Comparison of ENCODE assay signal across 1 cellular context in the genomic region with DNA sequence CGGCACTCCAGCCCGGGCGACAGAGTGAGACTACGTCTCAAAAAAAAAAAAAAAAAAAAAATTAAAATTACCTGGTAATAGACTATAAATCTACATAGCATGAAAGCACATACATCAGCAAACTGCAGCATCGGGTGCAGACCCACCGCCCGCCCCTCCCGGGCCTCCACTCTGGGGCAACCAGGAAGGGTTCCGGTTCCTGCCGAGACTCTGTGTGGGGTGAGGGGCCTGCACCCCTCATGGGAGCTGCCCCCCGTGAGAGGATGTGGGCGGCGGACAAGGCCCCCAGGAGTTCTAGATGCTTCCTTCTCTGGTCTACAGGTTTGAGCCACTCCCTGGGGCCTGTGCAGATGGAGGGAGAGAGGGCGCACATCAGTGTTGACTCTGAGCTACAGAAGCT.
A peak's percentile ranks its signal among the peaks of the same experiment; 100 is the strongest.
TF ChIP-seq lines count a peak whose summit lies in the region.

No MANE protein-coding gene starts in this region.

TF ChIP-seq in K562, 482 proteins besides CTCF, POLR2A, EP300 and RAD21:
- TF ChIP-seq SUPT5H (IDR thresholded peaks at IDR 0.05) (0 out of 2 replicates have a peak, but pooled peaks have one; percentile 7), BRD9 (IDR thresholded peaks at IDR 0.05; ENCODE audit: low read depth, partially characterized antibody) (no peak), NR3C1 (CRISPR knock-in tag; IDR thresholded peaks at IDR 0.05) (no peak), TEAD4 (IDR thresholded peaks at IDR 0.05; ENCODE audit: low read length) (no peak), TEAD4 (CRISPR knock-in tag; IDR thresholded peaks at IDR 0.05; ENCODE audit: borderline replicate concordance) (no peak), KAT8 (IDR thresholded peaks at IDR 0.05; ENCODE audit: low read depth) (no peak), POLR2G (IDR thresholded peaks at IDR 0.05; ENCODE audit: low read depth, low read length) (peak; percentile 41), TFAM (CRISPR knock-in tag; conservative IDR thresholded peaks at IDR 0.05) (no peak), ATF7 (IDR thresholded peaks at IDR 0.05) (no peak)
- TF ChIP-seq, protein P1, sequence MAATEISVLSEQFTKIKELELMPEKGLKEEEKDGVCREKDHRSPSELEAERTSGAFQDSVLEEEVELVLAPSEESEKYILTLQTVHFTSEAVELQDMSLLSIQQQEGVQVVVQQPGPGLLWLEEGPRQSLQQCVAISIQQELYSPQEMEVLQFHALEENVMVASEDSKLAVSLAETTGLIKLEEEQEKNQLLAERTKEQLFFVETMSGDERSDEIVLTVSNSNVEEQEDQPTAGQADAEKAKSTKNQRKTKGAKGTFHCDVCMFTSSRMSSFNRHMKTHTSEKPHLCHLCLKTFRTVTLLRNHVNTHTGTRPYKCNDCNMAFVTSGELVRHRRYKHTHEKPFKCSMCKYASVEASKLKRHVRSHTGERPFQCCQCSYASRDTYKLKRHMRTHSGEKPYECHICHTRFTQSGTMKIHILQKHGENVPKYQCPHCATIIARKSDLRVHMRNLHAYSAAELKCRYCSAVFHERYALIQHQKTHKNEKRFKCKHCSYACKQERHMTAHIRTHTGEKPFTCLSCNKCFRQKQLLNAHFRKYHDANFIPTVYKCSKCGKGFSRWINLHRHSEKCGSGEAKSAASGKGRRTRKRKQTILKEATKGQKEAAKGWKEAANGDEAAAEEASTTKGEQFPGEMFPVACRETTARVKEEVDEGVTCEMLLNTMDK (IDR thresholded peaks at IDR 0.05; ENCODE audit: borderline replicate concordance, insufficient read depth, low read depth, low read length, poor library complexity, severe bottlenecking), result no peak
- TF ChIP-seq, protein P2, sequence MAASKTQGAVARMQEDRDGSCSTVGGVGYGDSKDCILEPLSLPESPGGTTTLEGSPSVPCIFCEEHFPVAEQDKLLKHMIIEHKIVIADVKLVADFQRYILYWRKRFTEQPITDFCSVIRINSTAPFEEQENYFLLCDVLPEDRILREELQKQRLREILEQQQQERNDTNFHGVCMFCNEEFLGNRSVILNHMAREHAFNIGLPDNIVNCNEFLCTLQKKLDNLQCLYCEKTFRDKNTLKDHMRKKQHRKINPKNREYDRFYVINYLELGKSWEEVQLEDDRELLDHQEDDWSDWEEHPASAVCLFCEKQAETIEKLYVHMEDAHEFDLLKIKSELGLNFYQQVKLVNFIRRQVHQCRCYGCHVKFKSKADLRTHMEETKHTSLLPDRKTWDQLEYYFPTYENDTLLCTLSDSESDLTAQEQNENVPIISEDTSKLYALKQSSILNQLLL (CRISPR knock-in tag; IDR thresholded peaks at IDR 0.05; ENCODE audit: borderline replicate concordance), result no peak
